ENCODE assay signal across 8 cellular contexts in the genomic region with DNA sequence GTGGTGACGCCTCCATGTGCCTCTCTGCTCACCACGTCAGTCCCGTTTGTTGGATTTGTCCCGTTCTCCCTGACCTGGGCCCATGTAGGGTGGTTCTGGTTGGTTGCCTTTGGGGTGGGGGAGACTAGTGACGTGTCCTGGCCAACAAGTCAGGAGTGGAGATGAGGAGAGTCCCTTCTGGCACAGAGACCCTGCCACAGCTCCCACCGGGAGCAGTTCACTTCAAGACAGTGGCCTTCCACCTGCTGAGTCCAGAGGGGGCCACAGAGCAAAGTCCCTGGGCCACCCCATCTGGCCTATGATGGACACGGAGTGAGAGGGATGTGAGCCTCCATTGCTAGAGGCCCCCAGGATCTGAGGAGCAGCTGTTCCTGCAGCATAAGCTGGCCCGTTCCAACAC.
"Had no signal": no experiment of that assay in that cellular context is flagged by ENCODE, and none has a peak within 500 bp of the region (broad histone marks: within the 10 kb centered on the region; RNA-seq: fewer than 3 reads in every experiment).

No MANE protein-coding gene starts in this region.

- DNase-seq: H9, HCEC 1CT, IMR-90 had no signal

- H2AFZ ChIP-seq: GM23338 had no signal

- ATAC-seq: GM23338, K562 had no signal

- H3K27ac ChIP-seq: HL-60 had no signal

- H3K4me2 ChIP-seq: GM23338 had no signal

- FAIRE-seq: H1, H54, K562 had no signal

- H3K4me3 ChIP-seq: GM23338, K562 had no signal
